In the genomic region with DNA sequence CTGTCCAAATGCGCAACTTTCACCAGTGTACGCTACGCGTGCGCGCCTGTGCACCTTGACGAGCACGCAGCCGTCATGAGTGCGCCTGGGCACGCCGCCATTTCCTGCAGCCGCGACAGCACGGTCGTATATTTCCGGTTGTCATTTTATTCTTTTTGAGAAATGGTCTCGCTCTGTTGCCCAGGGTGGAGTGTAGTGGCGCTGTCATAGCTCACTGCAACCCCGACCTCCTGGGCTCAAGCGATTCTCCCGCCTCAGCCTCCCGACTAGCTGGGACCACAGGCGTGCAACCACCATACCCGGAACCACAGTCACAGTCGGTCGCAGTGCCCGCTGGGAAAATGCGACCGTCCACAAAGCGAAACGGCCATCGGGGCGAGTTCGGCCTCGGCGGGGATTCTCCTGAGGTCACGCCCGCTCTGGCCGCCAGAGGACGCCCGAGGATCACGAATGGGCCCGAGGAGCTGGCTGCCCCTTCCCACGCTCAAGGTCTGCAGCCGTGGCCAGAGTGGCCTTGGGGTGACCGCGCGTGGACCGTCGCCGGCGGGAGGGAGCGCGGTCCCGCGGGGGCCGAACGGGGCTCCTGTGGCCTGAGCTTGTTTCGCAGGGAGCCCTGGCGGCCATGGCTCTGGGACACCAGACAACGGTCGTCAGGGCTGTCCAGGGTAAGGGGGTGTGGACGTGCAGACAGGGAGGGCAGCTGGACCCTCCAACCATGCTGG, we compare ENCODE assay signal across 8 cellular contexts. TPM values are rescaled to one million over a fixed set of nuclear protein-coding genes. Genes with fewer than 3 reads are reported as not detected.
DNase-seq lines count a peak whose midpoint lies in the region; ATAC-seq and TF ChIP-seq lines count a peak whose summit lies in the region.

No MANE protein-coding gene starts in this region.

- H3K27me3 ChIP-seq in left lung: no peaks in the 10 kb centered on the region

- no peaks in the 10 kb centered on the region for H3K36me3 ChIP-seq in left lung

- peak overlapping the region; percentile 7 to 19 for H3K4me3 ChIP-seq in left lung

- DNase-seq in GM10266 (ENCODE audit: extremely low spot score) (peak; percentile 76), NCI-H1436 (lab: John Stamatoyannopoulos, UW) (peak; percentile 15), cerebellar cortex (ENCODE audit: low spot score) (peak; percentile 43), left lung (peak; percentile 71 to 91)
- DNase-seq in activated CD4-positive, CD25-positive, alpha-beta regulatory T cell treated with anti-CD3 and anti-CD28 coated beads, Interleukin-2, amount 50 U/mL, for 16 hours (ENCODE audit: low read depth, low spot score): peak; percentile 18
- peak; percentile 73 to 76 for DNase-seq in stimulated activated CD4-positive, alpha-beta T cell treated with anti-CD3 and anti-CD28 coated beads, Interleukin-2, amount 100 ng/mL, for 24 hours

- intact Hi-C loops in left lung (cut with DNase I): no loop called here

- no peaks in the 10 kb centered on the region for H3K9me3 ChIP-seq in left lung

- H3K4me1 ChIP-seq in left lung: no peaks in the 10 kb centered on the region

- TF ChIP-seq CTCF in GM10266 (IDR thresholded peaks at IDR 0.05; ENCODE audit: control insufficient read depth, insufficient read depth, low read depth, missing control alignments): peak; percentile 89
- peak; percentile 72 to 76 for TF ChIP-seq CTCF in left lung (IDR thresholded peaks at IDR 0.05)

- H3K27ac ChIP-seq in left lung: peak overlapping the region in 1 of 2 donors; percentile 18

- peak; percentile 87 for ATAC-seq in HG02588 (IDR thresholded peaks at IDR 0.05; ENCODE audit: unreplicated experiment)
- ATAC-seq in left lung: peak; percentile 96
- ATAC-seq in GM21381 (IDR thresholded peaks at IDR 0.05; ENCODE audit: unreplicated experiment): no peak

RNA-seq across cellular contexts. Expression of a gene that starts 23.7 kb away (rescaled TPM):
- total RNA-seq in left lung: under 1 TPM; 0.12 to 0.13 TPM

RNA-seq across cellular contexts. Expression of a gene that starts 38.6 kb away (rescaled TPM):
- total RNA-seq in left lung: not detected

RNA-seq across cellular contexts. Expression of a gene that starts 39.7 kb away (rescaled TPM):
- total RNA-seq in left lung: 1 to 10 TPM; 2.2 to 3.1 TPM

Comparison
In these comparisons a context has a peak if more than half of its experiments do, and no peak if none do; other contexts are left out.
1. DNase-seq: peak in every context shown above with its lines; median percentile 81 in left lung; 76 in GM10266; 74 in stimulated activated CD4-positive, alpha-beta T cell treated with anti-CD3 and anti-CD28 coated beads, Interleukin-2, amount 100 ng/mL, for 24 hours; 43 in cerebellar cortex; 18 in activated CD4-positive, CD25-positive, alpha-beta regulatory T cell treated with anti-CD3 and anti-CD28 coated beads, Interleukin-2, amount 50 U/mL, for 16 hours; 15 in NCI-H1436.